14 cellular contexts compared by ENCODE assay signal in the genomic region with DNA sequence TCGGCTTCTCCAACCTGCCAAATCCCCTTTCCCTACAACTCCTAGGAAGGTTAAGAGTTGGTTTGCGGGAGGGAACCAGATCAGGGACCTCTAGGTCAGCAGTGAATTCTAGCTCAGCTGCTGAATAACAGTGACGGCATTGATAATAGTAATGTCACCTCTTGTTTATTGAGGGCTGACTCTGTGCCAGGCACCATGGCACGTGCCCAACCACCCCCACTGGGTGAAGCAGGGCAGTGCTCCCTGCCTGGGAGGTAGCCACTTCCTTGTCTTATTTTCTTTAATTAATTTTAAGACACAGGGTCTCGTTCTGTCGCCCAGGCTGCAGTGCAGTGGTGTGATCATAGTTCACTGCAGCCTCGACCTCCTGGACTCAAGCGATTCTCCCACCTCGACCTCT. TPM values are rescaled to one million over a fixed set of nuclear protein-coding genes. Genes with fewer than 3 reads are reported as not detected.
DNase-seq lines count a peak whose midpoint lies in the region; ATAC-seq and TF ChIP-seq lines count a peak whose summit lies in the region.
"Had no signal": no experiment of that assay in that cellular context is flagged by ENCODE, and none has a peak within 500 bp of the region (broad histone marks: within the 10 kb centered on the region; RNA-seq: fewer than 3 reads in every experiment).

No MANE protein-coding gene starts in this region.

- peaks cover 37% of the 10 kb centered on the region for H3K4me1 ChIP-seq in HUES64 (ENCODE audit: insufficient read depth, low read length)
- peaks cover 53% of the 10 kb centered on the region for H3K4me1 ChIP-seq in body of pancreas
- H3K4me1 ChIP-seq in lower lobe of right lung: peaks cover 44% of the 10 kb centered on the region
- peaks cover 2 to 42% (median 41%) of the 10 kb centered on the region in 5 donors for H3K4me1 ChIP-seq in subcutaneous abdominal adipose tissue (ENCODE audit: control insufficient read depth in 5 of 5, insufficient read depth in 5 of 5, low read length in 5 of 5)

- peak overlapping the region; percentile 91 for H3K27ac ChIP-seq in HUES64 (ENCODE audit: low read depth, low read length)
- peak overlapping the region in 3 of 4 donors; percentile 49 to 93 (median 87) for H3K27ac ChIP-seq in body of pancreas
- H3K27ac ChIP-seq in lower lobe of right lung: peak overlapping the region; percentile 77
- H3K27ac ChIP-seq in subcutaneous abdominal adipose tissue (ENCODE audit: low read depth, low read length): peak overlapping the region; percentile 38

- 86% methylated on average over 8 of the region's 9 CpGs for WGBS in HUES64
- 55 to 69% methylated on average over 8 to 9 of the region's 9 CpGs for WGBS in body of pancreas, 2 donors

- DNase-seq in body of pancreas (no peak), lower lobe of right lung (no peak), SIG-M5 (lab: John Stamatoyannopoulos, UW) (no peak), SW480 (ENCODE audit: low spot score) (no peak)
- DNase-seq in activated T-cell treated with anti-CD3 and anti-CD28 coated beads, Interleukin-2, amount 50 U/mL, for 48 hours: no peak
- DNase-seq: activated CD4-positive, alpha-beta T cell treated with anti-CD3 and anti-CD28 coated beads for 4 hours; cerebellar nuclear complex; kidney glomerular epithelial cell; stimulated activated CD4-positive, alpha-beta T cell treated with anti-CD3 and anti-CD28 coated beads, Interleukin-1b, Interleukin-23, amount 100 ng/mL, for 48 hours; stimulated activated naive B cell treated with anti-CD40 and anti-IgM and Interleukin-4, amounts not matched to agents 10 μg/mL and 1 μg/mL and 100 μg/mL, for 72 hours; T-cell had no signal

- H3K9ac ChIP-seq in HUES64 (ENCODE audit: low read depth, low read length) (peak overlapping the region; percentile 63), subcutaneous abdominal adipose tissue (ENCODE audit: low read length in 5 of 5) (no peak overlapping the region)

- ATAC-seq in body of pancreas: no peak
- ATAC-seq in lower lobe of right lung: no peak
- no peak for ATAC-seq in HG02642 (IDR thresholded peaks at IDR 0.05; ENCODE audit: poor library complexity, unreplicated experiment)
- ATAC-seq: stimulated activated naive B cell treated with anti-CD40 and anti-IgM and Interleukin-4, amounts not matched to agents 10 μg/mL and 1 μg/mL and 100 μg/mL, for 72 hours; T-cell had no signal

- no peaks in the 10 kb centered on the region for H3K9me3 ChIP-seq in HUES64 (ENCODE audit: insufficient read depth, low read depth, low read length)
- no peaks in the 10 kb centered on the region for H3K9me3 ChIP-seq in body of pancreas
- no peaks in the 10 kb centered on the region for H3K9me3 ChIP-seq in lower lobe of right lung
- H3K9me3 ChIP-seq in subcutaneous abdominal adipose tissue (ENCODE audit: control insufficient read depth in 5 of 5, low read length in 5 of 5): no peaks in the 10 kb centered on the region

- H3K36me3 ChIP-seq in HUES64 (ENCODE audit: insufficient read depth, low read length): no peaks in the 10 kb centered on the region
- H3K36me3 ChIP-seq in body of pancreas (replicated peaks in 1 of 2; ENCODE audit: insufficient read depth in 1 of 2, low read depth in 2 of 2): no peaks in the 10 kb centered on the region
- H3K36me3 ChIP-seq in lower lobe of right lung: no peaks in the 10 kb centered on the region
- no peaks in the 10 kb centered on the region for H3K36me3 ChIP-seq in subcutaneous abdominal adipose tissue (ENCODE audit: control insufficient read depth in 5 of 5, insufficient read depth in 5 of 5, low read length in 5 of 5)

- no peak for TF ChIP-seq CTCF in body of pancreas (IDR thresholded peaks at IDR 0.05)
- no peak for TF ChIP-seq CTCF in lower lobe of right lung (IDR thresholded peaks at IDR 0.05)

- no peak for TF ChIP-seq POLR2A in body of pancreas (IDR thresholded peaks at IDR 0.05)

- intact Hi-C loops in body of pancreas (cut with DNase I): no loop called here
- intact Hi-C loops in lower lobe of right lung (cut with DNase I): no loop called here

- peaks cover 3% of the 10 kb centered on the region; the same call in 1 of the 2 replicates for H3K27me3 ChIP-seq in HUES64 (ENCODE audit: insufficient read depth, low read length)
- H3K27me3 ChIP-seq in body of pancreas: no peaks in the 10 kb centered on the region
- H3K27me3 ChIP-seq in lower lobe of right lung (ENCODE audit: low read depth): peaks cover 5% of the 10 kb centered on the region
- H3K27me3 ChIP-seq in subcutaneous abdominal adipose tissue (ENCODE audit: control insufficient read depth in 5 of 5, insufficient read depth in 4 of 5, low read length in 5 of 5): peaks cover 0 to 16% (median 5%) of the 10 kb centered on the region in 5 donors

- H3K4me3 ChIP-seq in HUES64 (ENCODE audit: low read length) (no peak overlapping the region), body of pancreas (no peak overlapping the region), lower lobe of right lung (no peak overlapping the region), subcutaneous abdominal adipose tissue (ENCODE audit: low read depth in 1 of 5, low read length in 5 of 5) (no peak overlapping the region)

RNA-seq across cellular contexts. Expression of a gene that starts 5.5 kb away (rescaled TPM):
- 7.7 TPM for polyA plus RNA-seq in HUES64 (2013, experiment 1 of 2)
- polyA plus RNA-seq in HUES64 (2013, experiment 2 of 2): 9.8 TPM
- total RNA-seq in body of pancreas: 10 to 100 TPM; 20.2 to 26.0 TPM
- 60.5 TPM for total RNA-seq in lower lobe of right lung

RNA-seq across cellular contexts. Expression of a gene that starts 15.6 kb away (rescaled TPM):
- polyA plus RNA-seq in HUES64 (2013, experiment 1 of 2): 1.2 TPM
- 1.3 TPM for polyA plus RNA-seq in HUES64 (2013, experiment 2 of 2)
- total RNA-seq in body of pancreas (under 1 TPM in 1 of 2 donors, not detected in 1; 0.26 TPM), lower lobe of right lung (0.41 TPM)

Comparison
In these comparisons a context has a peak if more than half of its experiments do, and no peak if none do; other contexts are left out.
1. H3K27ac ChIP-seq: peak in every context shown above with its lines; median percentile 91 in HUES64; 87 in body of pancreas; 77 in lower lobe of right lung; 38 in subcutaneous abdominal adipose tissue.